Comparison of ENCODE assay signal across 14 cellular contexts in the genomic region with DNA sequence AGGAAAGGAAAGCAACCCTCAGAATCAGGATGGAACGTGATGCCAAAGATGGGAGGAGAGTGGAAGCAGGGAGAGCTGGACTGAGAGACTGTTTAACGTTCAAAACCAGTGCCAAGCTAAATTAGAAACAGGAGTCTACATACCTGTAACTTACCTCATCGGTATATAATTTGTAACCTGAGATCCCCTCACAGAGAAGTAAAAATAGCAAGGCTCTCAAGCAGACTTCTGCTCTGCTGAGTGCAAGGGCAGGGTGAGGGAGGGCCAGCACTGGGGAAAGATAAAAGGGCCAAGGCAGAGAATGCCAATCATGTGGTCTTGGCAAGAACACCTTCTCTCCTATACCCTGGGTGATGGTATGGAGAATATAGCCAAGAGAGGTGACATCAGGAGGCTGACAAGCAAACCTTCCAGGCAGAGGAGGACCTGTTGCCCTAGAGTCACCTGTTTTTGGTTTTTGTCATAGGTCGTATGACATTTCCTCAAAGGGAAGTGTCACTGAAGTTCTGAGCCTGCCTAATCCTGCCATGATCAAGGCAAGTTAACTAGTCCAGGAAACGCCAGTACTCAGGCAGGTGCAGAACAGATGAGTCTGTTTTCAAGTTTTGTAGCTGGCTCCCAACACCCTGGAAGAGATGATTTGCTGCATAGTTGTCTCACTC.
DNase-seq lines count a peak whose midpoint lies in the region; ATAC-seq lines count a peak whose summit lies in the region.
"Had no signal": no experiment of that assay in that cellular context is flagged by ENCODE, and none has a peak within 500 bp of the region (broad histone marks: within the 10 kb centered on the region; RNA-seq: fewer than 3 reads in every experiment).

No MANE protein-coding gene starts in this region.

- ATAC-seq in Right ventricle myocardium superior (ENCODE audit: poor library complexity) (peak; percentile 96), HG02678 (IDR thresholded peaks at IDR 0.05; ENCODE audit: unreplicated experiment) (no peak), GM18861 (IDR thresholded peaks at IDR 0.05; ENCODE audit: unreplicated experiment) (no peak)
- no peak for ATAC-seq in activated T-helper 17 cell treated with anti-CD3 and anti-CD28 coated beads, Interleukin-2, amount 50 U/mL, for 72 hours (replicated peaks)

- H3K4me3 ChIP-seq in skeletal muscle tissue (ENCODE audit: low read length in 3 of 3), result peak overlapping the region; percentile 28 to 48 (median 46)

- H3K36me3 Mint-ChIP-seq in activated T-helper 17 cell treated with anti-CD3 and anti-CD28 coated beads, Interleukin-2, amount 50 U/mL, for 72 hours (ENCODE audit: low read depth), result no peaks in the 10 kb centered on the region
- H3K36me3 Mint-ChIP-seq: activated naive CD8-positive, alpha-beta T cell had no signal

- no peak overlapping the region for H3K27ac Mint-ChIP-seq in activated T-helper 17 cell treated with anti-CD3 and anti-CD28 coated beads, Interleukin-2, amount 50 U/mL, for 72 hours
- H3K27ac Mint-ChIP-seq: activated naive CD8-positive, alpha-beta T cell had no signal

- no peaks in the 10 kb centered on the region for H3K9me3 ChIP-seq in skeletal muscle tissue (ENCODE audit: control insufficient read depth in 3 of 3, low read length in 3 of 3)

- intact Hi-C loops in Right ventricle myocardium superior (cut with DNase I), result no loop called here

- no peak overlapping the region for H3K4me3 Mint-ChIP-seq in activated T-helper 17 cell treated with anti-CD3 and anti-CD28 coated beads, Interleukin-2, amount 50 U/mL, for 72 hours
- H3K4me3 Mint-ChIP-seq: activated naive CD8-positive, alpha-beta T cell had no signal

- H3K4me1 ChIP-seq in skeletal muscle tissue (ENCODE audit: control insufficient read depth in 3 of 3, insufficient read depth in 3 of 3, low read length in 3 of 3), result peaks cover 5 to 14% (median 8%) of the 10 kb centered on the region in 3 donors

- peaks cover 10% of the 10 kb centered on the region for H3K9me3 Mint-ChIP-seq in activated T-helper 17 cell treated with anti-CD3 and anti-CD28 coated beads, Interleukin-2, amount 50 U/mL, for 72 hours

- H3K36me3 ChIP-seq in skeletal muscle tissue (ENCODE audit: control insufficient read depth in 3 of 3, insufficient read depth in 3 of 3, low read length in 3 of 3), result no peaks in the 10 kb centered on the region

- no peaks in the 10 kb centered on the region for H3K27me3 Mint-ChIP-seq in activated T-helper 17 cell treated with anti-CD3 and anti-CD28 coated beads, Interleukin-2, amount 50 U/mL, for 72 hours
- H3K27me3 Mint-ChIP-seq: activated naive CD8-positive, alpha-beta T cell had no signal

- H3K4me1 Mint-ChIP-seq in activated T-helper 17 cell treated with anti-CD3 and anti-CD28 coated beads, Interleukin-2, amount 50 U/mL, for 72 hours, result no peaks in the 10 kb centered on the region

- DNase-seq in DMS 273 (lab: John Stamatoyannopoulos, UW; ENCODE audit: unreplicated experiment) (peak; percentile 20), DMS 273 treated with DMSO at 0.1 percent for 48 hours (lab: John Stamatoyannopoulos, UW) (no peak), NCI-H510A (lab: John Stamatoyannopoulos, UW) (peak; percentile 56), Right ventricle myocardium superior (peak; percentile 43)
- DNase-seq: hippocampal formation, IMR-90, occipital lobe, SHP77 had no signal

- H3K27ac ChIP-seq in skeletal muscle tissue (ENCODE audit: low read depth, low read length), result peak overlapping the region; percentile 86
- H3K27ac ChIP-seq: epithelial cell of prostate had no signal

- no peaks in the 10 kb centered on the region for H3K27me3 ChIP-seq in skeletal muscle tissue (ENCODE audit: control insufficient read depth in 3 of 3, insufficient read depth in 3 of 3, low read length in 3 of 3)

- H3K9ac ChIP-seq in skeletal muscle tissue (ENCODE audit: low read depth in 1 of 3, low read length in 3 of 3), result peak overlapping the region; percentile 7 to 50 (median 35)
